ENCODE assay signal across 10 cellular contexts in the genomic region with DNA sequence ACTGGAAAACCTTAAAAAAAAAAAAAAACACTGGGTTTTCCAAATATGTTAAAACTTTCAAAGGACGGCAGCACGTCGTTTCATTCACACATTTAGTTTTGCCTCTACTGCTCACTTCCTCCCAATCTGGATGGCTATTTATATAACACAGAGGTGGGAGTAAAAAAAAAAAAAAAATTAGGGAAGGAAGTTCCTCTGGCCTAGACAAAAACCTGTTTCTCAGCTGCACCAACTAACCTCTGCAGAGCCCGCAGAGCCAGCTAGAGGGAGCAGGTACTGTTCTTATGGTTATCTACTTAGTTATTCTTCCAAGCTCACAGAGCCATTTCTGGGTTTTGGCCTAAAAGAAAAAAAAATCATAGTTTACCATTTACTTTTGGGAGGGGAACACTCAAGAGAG. TPM values are rescaled to one million over a fixed set of nuclear protein-coding genes. Genes with fewer than 3 reads are reported as not detected.
DNase-seq lines count a peak whose midpoint lies in the region; ATAC-seq and TF ChIP-seq lines count a peak whose summit lies in the region.
"Had no signal": no experiment of that assay in that cellular context is flagged by ENCODE, and none has a peak within 500 bp of the region (broad histone marks: within the 10 kb centered on the region; RNA-seq: fewer than 3 reads in every experiment).

No MANE protein-coding gene starts in this region.

- H3K36me3 ChIP-seq in parathyroid adenoma (ENCODE audit: control insufficient read depth, insufficient read depth, low read length): no peaks in the 10 kb centered on the region

- H2AFZ ChIP-seq in parathyroid adenoma: no peak overlapping the region

- H3K4me1 ChIP-seq in foreskin keratinocyte (no peaks in the 10 kb centered on the region), parathyroid adenoma (no peaks in the 10 kb centered on the region)

- no peaks in the 10 kb centered on the region for H3K9me3 ChIP-seq in parathyroid adenoma (ENCODE audit: control insufficient read depth, low read length)

- H3K79me2 ChIP-seq in parathyroid adenoma: no peaks in the 10 kb centered on the region

- H3K9ac ChIP-seq in parathyroid adenoma: no peak overlapping the region

- ATAC-seq in foreskin keratinocyte (no peak), HG02885 (IDR thresholded peaks at IDR 0.05; ENCODE audit: poor library complexity, unreplicated experiment) (no peak), GM18519 (IDR thresholded peaks at IDR 0.05; ENCODE audit: low FRiP score, unreplicated experiment) (no peak)

- DNase-seq in GM13977 (ENCODE audit: low spot score) (peak; percentile 36), SKM-1 (lab: John Stamatoyannopoulos, UW; ENCODE audit: unreplicated experiment) (peak; percentile 76), foreskin keratinocyte (no peak), LoVo (ENCODE audit: low spot score) (no peak), T-helper 9 cell (no peak)
- DNase-seq: activated CD4-positive, alpha-beta T cell treated with anti-CD3 and anti-CD28 coated beads, Interleukin-2, amount 10 ng/mL, durations not matched to agents 24 days and 14 days; NCI-H2081 treated with DMSO at 0.1 percent for 48 hours had no signal

- H3K27ac ChIP-seq in foreskin keratinocyte: no peak overlapping the region
- H3K27ac ChIP-seq in parathyroid adenoma: no peak overlapping the region

- peak; percentile 51 for TF ChIP-seq CTCF in GM13977 (IDR thresholded peaks at IDR 0.05; ENCODE audit: extremely low read depth, insufficient read depth, missing control alignments)
- peak; percentile 55 for TF ChIP-seq CTCF in foreskin keratinocyte (conservative IDR thresholded peaks at IDR 0.05)
- peak; percentile 18 for TF ChIP-seq CTCF in parathyroid adenoma (IDR thresholded peaks at IDR 0.05)

- H3K27me3 ChIP-seq in foreskin keratinocyte (no peaks in the 10 kb centered on the region), parathyroid adenoma (ENCODE audit: control insufficient read depth, insufficient read depth, low read length) (no peaks in the 10 kb centered on the region)

- no peak overlapping the region for H3K4me3 ChIP-seq in parathyroid adenoma (ENCODE audit: low read depth, low read length)

- no peak overlapping the region for H3K4me2 ChIP-seq in parathyroid adenoma (ENCODE audit: low read length)

- in situ Hi-C loops in GM13977 (cut with MboI; ENCODE audit: low pct_unique_long_range_greater_than_20kb, low sequenced_read_pairs, unreplicated experiment): no loop called here

RNA-seq across cellular contexts. Expression of gene SLC1A4, which starts 28.1 kb away (rescaled TPM):
- total RNA-seq in foreskin keratinocyte: 1.0 and 20.2 TPM in 2 replicates
- polyA plus RNA-seq in foreskin keratinocyte: 0.52 and 12.3 TPM in 2 replicates

RNA-seq across cellular contexts. Expression of gene CEP68, which starts 38.9 kb away (rescaled TPM):
- total RNA-seq in foreskin keratinocyte: 5.4 and 5.8 TPM in 2 replicates
- polyA plus RNA-seq in foreskin keratinocyte: 4.2 and 4.7 TPM in 2 replicates

Comparison
In these comparisons a context has a peak if more than half of its experiments do, and no peak if none do; other contexts are left out.
1. DNase-seq: peak in GM13977 (single experiment) and SKM-1 (single experiment); none in foreskin keratinocyte (0 of 2), LoVo (single experiment) and T-helper 9 cell (single experiment).
2. Peak in every context shown above with its lines, with median percentiles within 50 percentile points of each other: CTCF ChIP-seq.